Comparison of ENCODE assay signal across 19 cellular contexts in the genomic region with DNA sequence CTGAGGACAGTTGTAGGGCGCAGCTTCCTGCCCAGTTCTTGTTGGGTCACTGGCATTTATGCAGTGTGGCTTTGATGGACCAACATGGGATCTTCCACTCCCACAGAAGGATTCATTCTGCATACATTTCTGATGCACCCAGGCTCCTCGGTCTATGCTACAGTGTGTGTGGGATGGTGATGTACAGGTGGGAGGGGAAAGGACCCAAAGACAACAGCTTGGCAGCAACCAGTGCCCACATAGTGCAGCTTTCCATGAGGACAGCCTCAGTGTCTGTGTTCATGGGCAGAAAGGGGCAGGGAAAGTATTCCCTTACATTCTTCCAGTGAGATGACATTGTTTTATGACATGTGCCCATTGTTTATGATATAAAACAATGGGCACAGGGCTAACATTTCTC.
"Had no signal": no experiment of that assay in that cellular context is flagged by ENCODE, and none has a peak within 500 bp of the region (broad histone marks: within the 10 kb centered on the region; RNA-seq: fewer than 3 reads in every experiment).

No MANE protein-coding gene starts in this region.

- H3K9ac ChIP-seq: neural progenitor cell had no signal

- ATAC-seq: gastroesophageal sphincter, left ventricle myocardium superior had no signal

- H3K4me2 ChIP-seq: neural progenitor cell had no signal

- H3K9me3 ChIP-seq: esophagus squamous epithelium, gastroesophageal sphincter, ovary, right atrium auricular region, sigmoid colon, stomach, uterus had no signal

- H3K4me3 ChIP-seq: esophagus squamous epithelium, gastroesophageal sphincter, lung, neural progenitor cell, ovary, right atrium auricular region, sigmoid colon, skin epidermis, stomach, uterus had no signal

- H2AFZ ChIP-seq: neural progenitor cell had no signal

- DNase-seq: esophagus squamous epithelium; foreskin fibroblast; glutamatergic neuron; islet precursor cell; left ventricle myocardium superior; mesenchymal stem cell; midbrain; nucleus accumbens; ovary; sigmoid colon; stimulated activated CD4-positive, alpha-beta T cell treated with anti-CD3 and anti-CD28 coated beads, Interleukin-12 subunit alpha, Interleukin-12 subunit beta, amount 100 ng/mL, for 4 hours; stimulated activated naive CD4-positive, alpha-beta T cell; stomach; uterus had no signal

- H3K36me3 ChIP-seq: neural progenitor cell, ovary, right atrium auricular region, sigmoid colon, uterus had no signal

- H3K27ac ChIP-seq: esophagus squamous epithelium, gastroesophageal sphincter, neural progenitor cell, ovary, right atrium auricular region, sigmoid colon, skin epidermis, stomach, uterus had no signal

- H3K4me1 ChIP-seq: esophagus squamous epithelium, gastroesophageal sphincter, neural progenitor cell, right atrium auricular region, sigmoid colon, stomach, uterus had no signal

- H3K27me3 ChIP-seq: esophagus squamous epithelium, gastroesophageal sphincter, neural progenitor cell, ovary, right atrium auricular region, sigmoid colon, stomach, uterus had no signal
